ENCODE assay signal across 15 cellular contexts in the genomic region with DNA sequence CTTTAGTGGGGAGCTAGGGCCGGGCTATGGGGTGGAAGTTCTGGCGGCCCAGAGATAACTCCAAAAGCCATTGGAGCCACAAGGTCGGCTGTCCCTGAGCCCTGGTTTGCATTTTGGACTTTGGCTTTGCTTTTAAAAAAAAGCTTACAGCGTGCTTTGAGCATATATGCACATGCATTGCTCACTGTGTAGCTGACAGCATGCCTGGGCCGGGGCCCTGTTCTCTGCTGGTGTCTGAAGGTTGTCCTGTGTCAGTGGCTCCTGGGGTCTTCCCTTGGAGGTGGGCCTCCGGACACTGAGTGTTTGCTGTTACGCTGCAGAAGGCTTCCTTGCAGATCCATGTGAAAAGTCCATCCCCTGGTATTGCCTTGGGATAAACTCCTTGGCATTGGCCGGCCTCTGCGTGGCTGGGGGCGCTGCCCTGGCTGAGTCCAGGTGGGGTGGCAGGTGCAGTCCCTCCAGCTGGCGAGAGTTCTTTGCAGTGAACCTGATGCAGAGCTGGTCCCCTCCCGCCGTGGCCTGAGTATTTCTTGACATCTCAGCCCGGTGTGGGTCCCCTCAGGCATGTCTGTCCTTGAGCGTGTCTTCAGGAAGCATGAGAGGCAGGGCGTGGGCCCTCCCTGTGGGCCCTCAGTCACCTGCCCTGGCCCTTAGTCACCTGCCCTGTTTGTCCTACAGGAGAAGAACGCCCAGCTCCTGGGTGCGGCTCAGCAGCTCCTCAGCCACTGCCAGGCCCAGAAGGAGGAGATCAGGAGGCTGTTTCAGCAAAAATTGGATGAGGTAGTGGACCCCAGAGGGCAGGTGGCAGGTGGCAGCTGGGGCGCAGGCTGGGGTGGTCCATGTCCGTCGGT. TPM values are rescaled to one million over a fixed set of nuclear protein-coding genes. Genes with fewer than 3 reads are reported as not detected.
DNase-seq lines count a peak whose midpoint lies in the region; ATAC-seq and TF ChIP-seq lines count a peak whose summit lies in the region.
"Had no signal": no experiment of that assay in that cellular context is flagged by ENCODE, and none has a peak within 500 bp of the region (broad histone marks: within the 10 kb centered on the region; RNA-seq: fewer than 3 reads in every experiment).

No MANE protein-coding gene starts in this region.

- no peak for TF ChIP-seq POLR2A in tibial nerve (IDR thresholded peaks at IDR 0.05)
- TF ChIP-seq POLR2A in uterus (IDR thresholded peaks at IDR 0.05): no peak

- intact Hi-C loops in left lung (cut with DNase I) (no loop called here), uterus (cut with DNase I; ENCODE audit: low total_unique reads) (no loop called here)

- ATAC-seq in left lung (peak; percentile 86), HG03521 (IDR thresholded peaks at IDR 0.05; ENCODE audit: unreplicated experiment) (no peak)
- ATAC-seq: activated CD8-positive, alpha-beta memory T cell treated with anti-CD3 and anti-CD28 coated beads, Interleukin-2, amount 10 ng/mL, durations not matched to agents 7 days and 5 days had no signal

- H3K9me3 ChIP-seq in left lung: no peaks in the 10 kb centered on the region
- no peaks in the 10 kb centered on the region for H3K9me3 ChIP-seq in tibial nerve
- no peaks in the 10 kb centered on the region for H3K9me3 ChIP-seq in uterus

- peak; percentile 46 for DNase-seq in HuH-7 (ENCODE audit: low spot score)
- peak in 1 of 2 donors; percentile 59 for DNase-seq in left lung
- DNase-seq in substantia nigra (lab: John Stamatoyannopoulos, UW): no peak
- no peak for DNase-seq in tibial nerve (ENCODE audit: low spot score in 2 of 2)
- DNase-seq in uterus: no peak
- DNase-seq: activated CD4-positive, alpha-beta T cell treated with anti-CD3 and anti-CD28 coated beads for 1 hour; activated CD8-positive, alpha-beta memory T cell treated with anti-CD3 and anti-CD28 coated beads, Interleukin-2, amount 10 ng/mL, durations not matched to agents 7 days and 5 days; NCI-H2029; NCI-H526; T1000 had no signal

- peak overlapping the region; percentile 51 for H3K27ac ChIP-seq in angular gyrus (ENCODE audit: low read depth, low read length)
- H3K27ac ChIP-seq in left lung: peak overlapping the region in 1 of 2 donors; percentile 11
- peak overlapping the region; percentile 3 for H3K27ac ChIP-seq in substantia nigra (ENCODE audit: low read depth, low read length, poor library complexity, severe bottlenecking)
- H3K27ac ChIP-seq in tibial nerve: peak overlapping the region in 1 of 4 donors; percentile 59
- H3K27ac ChIP-seq in uterus: no peak overlapping the region
- H3K27ac ChIP-seq: SK-N-MC had no signal

- no peak overlapping the region for H3K4me3 ChIP-seq in left lung
- no peak overlapping the region for H3K4me3 ChIP-seq in tibial nerve
- H3K4me3 ChIP-seq in uterus: no peak overlapping the region
- H3K4me3 ChIP-seq: SK-N-MC had no signal

- TF ChIP-seq CTCF in left lung (IDR thresholded peaks at IDR 0.05) (no peak), tibial nerve (IDR thresholded peaks at IDR 0.05) (no peak), uterus (IDR thresholded peaks at IDR 0.05) (no peak)

- H3K36me3 ChIP-seq in left lung (peaks cover 0 to 100% of the 10 kb centered on the region in 2 donors), tibial nerve (peaks cover 6 to 99% (median 25%) of the 10 kb centered on the region in 3 donors), uterus (no peaks in the 10 kb centered on the region)

- H3K4me1 ChIP-seq in left lung: peaks cover 0 to 20% of the 10 kb centered on the region in 2 donors
- peaks cover 0 to 10% (median 6%) of the 10 kb centered on the region in 4 donors for H3K4me1 ChIP-seq in tibial nerve
- no peaks in the 10 kb centered on the region for H3K4me1 ChIP-seq in uterus

- WGBS in tibial nerve, 2 donors: 92 to 94% methylated on average over 17 to 18 of the region's 21 CpGs

- no peak for TF ChIP-seq EP300 in tibial nerve (IDR thresholded peaks at IDR 0.05)

- H3K27me3 ChIP-seq in left lung (no peaks in the 10 kb centered on the region), tibial nerve (no peaks in the 10 kb centered on the region), uterus (no peaks in the 10 kb centered on the region)

RNA-seq across cellular contexts. Expression of a gene that starts 23.0 kb away (rescaled TPM):
- total RNA-seq in left lung: 10 to 100 TPM; 61.1 to 74.4 TPM
- 10 to 100 TPM; 37.3 to 67.5 (median 51.2) TPM for total RNA-seq in tibial nerve
- total RNA-seq in uterus: 10 to 100 TPM in 3 of 4 donors, 1 to 10 TPM in 1; 5.9 to 56.7 (median 30.1) TPM

RNA-seq across cellular contexts. Expression of a gene that starts 23.5 kb away (rescaled TPM):
- total RNA-seq in left lung: 10 to 100 TPM; 50.1 to 57.8 TPM
- 10 to 100 TPM; 21.4 to 84.0 (median 51.8) TPM for total RNA-seq in tibial nerve
- 100 to 1,000 TPM in 1 of 4 donors, 10 to 100 TPM in 3; 33.2 to 107 (median 50.6) TPM for total RNA-seq in uterus

RNA-seq across cellular contexts. Expression of a gene that starts 36.0 kb away (rescaled TPM):
- 1 to 10 TPM; 1.1 TPM for total RNA-seq in left lung
- total RNA-seq in tibial nerve: 1 to 10 TPM in 2 of 4 donors, under 1 TPM in 1, not detected in 1; 0.59 to 5.4 (median 2.1) TPM
- 1 to 10 TPM in 1 of 4 donors, under 1 TPM in 1, not detected in 2; 0.35 to 3.5 TPM for total RNA-seq in uterus

RNA-seq across cellular contexts. Expression of a gene that starts 43.1 kb away (rescaled TPM):
- 1 to 10 TPM in 1 of 2 donors, under 1 TPM in 1; 0.65 to 1.1 TPM for total RNA-seq in left lung
- total RNA-seq in tibial nerve: not detected
- not detected for total RNA-seq in uterus
- total RNA-seq: lower leg skin, subcutaneous adipose tissue had no signal

RNA-seq across cellular contexts. Expression of a gene that starts 49.4 kb away (rescaled TPM):
- total RNA-seq in left lung (10 to 100 TPM; 28.9 to 43.0 TPM), tibial nerve (10 to 100 TPM; 13.8 to 59.4 (median 18.1) TPM), uterus (10 to 100 TPM in 2 of 4 donors, 1 to 10 TPM in 2; 3.2 to 45.3 (median 10.0) TPM)

Comparison
In these comparisons a context has a peak if more than half of its experiments do, and no peak if none do; other contexts are left out.
1. H3K27ac ChIP-seq: peak in angular gyrus (single experiment) and substantia nigra (single experiment); none in uterus (0 of 2).